In genomic region chr3:188214442-188214841, GRCh38 we compare ENCODE assay signal across 11 cellular contexts.
A peak's percentile ranks its signal among the peaks of the same experiment; 100 is the strongest.
DNase-seq lines count a peak whose midpoint lies in the region; ATAC-seq lines count a peak whose summit lies in the region.
"Had no signal": no experiment of that assay in that cellular context is flagged by ENCODE, and none has a peak within 500 bp of the region (broad histone marks: within the 10 kb centered on the region; RNA-seq: fewer than 3 reads in every experiment).

No MANE protein-coding gene starts in this region.

- H3K9ac ChIP-seq in BLaER1 treated with 17β-estradiol and CSF1 and Interleukin-3, amounts not matched to agents 10 nM and 100 nM, result peak overlapping the region in 3 of 11 experiments; percentile 19 to 43 (median 33); a peak in 5 of 22 replicates
- H3K9ac ChIP-seq in duodenal mucosa (ENCODE audit: low read depth in 1 of 2, low read length in 2 of 2), result no peak overlapping the region
- H3K9ac ChIP-seq: KMS-11 had no signal

- POLR2A ChIA-PET in naive thymus-derived CD4-positive, alpha-beta T cell (lab: Charles Lee), result no interaction called here

- peaks cover 50 to 74% (median 57%) of the 10 kb centered on the region in 10 experiments for H3K4me1 ChIP-seq in BLaER1 treated with 17β-estradiol and CSF1 and Interleukin-3, amounts not matched to agents 10 nM and 100 nM
- peaks cover 56 to 61% of the 10 kb centered on the region in 2 donors for H3K4me1 ChIP-seq in duodenal mucosa (ENCODE audit: control insufficient read depth in 1 of 2, insufficient read depth in 2 of 2, low read length in 2 of 2)
- H3K4me1 ChIP-seq in naive thymus-derived CD4-positive, alpha-beta T cell (ENCODE audit: control insufficient read depth in 2 of 2, insufficient read depth in 2 of 2, low read length in 2 of 2), result no peaks in the 10 kb centered on the region

- ATAC-seq in naive thymus-derived CD4-positive, alpha-beta T cell, result peak; percentile 72
- ATAC-seq in HG02840 (IDR thresholded peaks at IDR 0.05; ENCODE audit: low FRiP score, unreplicated experiment) (no peak), HG02588 (IDR thresholded peaks at IDR 0.05; ENCODE audit: unreplicated experiment) (no peak), GM21786 (IDR thresholded peaks at IDR 0.05; ENCODE audit: unreplicated experiment) (no peak)
- ATAC-seq: Panc1 had no signal

- no peaks in the 10 kb centered on the region for H3K27me3 ChIP-seq in BLaER1 treated with 17β-estradiol and CSF1 and Interleukin-3, amounts not matched to agents 10 nM and 100 nM
- no peaks in the 10 kb centered on the region for H3K27me3 ChIP-seq in duodenal mucosa (ENCODE audit: control insufficient read depth in 1 of 2, insufficient read depth in 2 of 2, low read length in 2 of 2)
- H3K27me3 ChIP-seq in naive thymus-derived CD4-positive, alpha-beta T cell (ENCODE audit: control insufficient read depth in 2 of 2, insufficient read depth in 2 of 2, low read length in 2 of 2), result no peaks in the 10 kb centered on the region

- no peak overlapping the region for H3K4me3 ChIP-seq in BLaER1 treated with 17β-estradiol and CSF1 and Interleukin-3, amounts not matched to agents 10 nM and 100 nM
- H3K4me3 ChIP-seq in duodenal mucosa (ENCODE audit: low read depth in 1 of 2, low read length in 2 of 2), result no peak overlapping the region
- H3K4me3 ChIP-seq in naive thymus-derived CD4-positive, alpha-beta T cell (ENCODE audit: low read length), result no peak overlapping the region

- no peak overlapping the region for H3K4me3 Mint-ChIP-seq in naive thymus-derived CD4-positive, alpha-beta T cell

- H3K4me1 Mint-ChIP-seq in naive thymus-derived CD4-positive, alpha-beta T cell, result peaks cover 16 to 40% (median 31%) of the 10 kb centered on the region in 7 donors

- intact Hi-C loops in naive thymus-derived CD4-positive, alpha-beta T cell (cut with micrococcal nuclease), result no loop called here

- peak overlapping the region; percentile 27 to 78 (median 55) for H3K4me2 ChIP-seq in BLaER1 treated with 17β-estradiol and CSF1 and Interleukin-3, amounts not matched to agents 10 nM and 100 nM
- H3K4me2 ChIP-seq: KMS-11 had no signal

- peak; percentile 66 for DNase-seq in NAMALWA (ENCODE audit: low spot score)
- DNase-seq in naive thymus-derived CD4-positive, alpha-beta T cell, result no peak
- DNase-seq in effector CD8-positive, alpha-beta T cell (lab: John Stamatoyannopoulos, UW), result no peak
- DNase-seq: activated CD8-positive, alpha-beta memory T cell treated with anti-CD3 and anti-CD28 coated beads for 24 hours had no signal

- H3K9me3 ChIP-seq in BLaER1 treated with 17β-estradiol and CSF1 and Interleukin-3, amounts not matched to agents 10 nM and 100 nM (replicated peaks in 1 of 11), result peaks cover 0 to 2% (median 0%) of the 10 kb centered on the region in 11 experiments; a peak in 1 of 22 replicates
- H3K9me3 ChIP-seq in duodenal mucosa (ENCODE audit: control insufficient read depth in 1 of 2, low read length in 2 of 2), result no peaks in the 10 kb centered on the region
- no peaks in the 10 kb centered on the region for H3K9me3 ChIP-seq in naive thymus-derived CD4-positive, alpha-beta T cell (ENCODE audit: control insufficient read depth in 2 of 3, low read length in 3 of 3)

- peak overlapping the region in 1 of 9 donors; percentile 49 for H3K27ac Mint-ChIP-seq in naive thymus-derived CD4-positive, alpha-beta T cell

- peaks cover 3 to 51% (median 26%) of the 10 kb centered on the region in 5 donors for H3K36me3 Mint-ChIP-seq in naive thymus-derived CD4-positive, alpha-beta T cell

- H3K9me3 Mint-ChIP-seq in naive thymus-derived CD4-positive, alpha-beta T cell, result no peaks in the 10 kb centered on the region

- no peaks in the 10 kb centered on the region for H3K27me3 Mint-ChIP-seq in naive thymus-derived CD4-positive, alpha-beta T cell

- peaks cover 3 to 29% (median 14%) of the 10 kb centered on the region in 11 experiments; a peak in 16 of 22 replicates for H3K36me3 ChIP-seq in BLaER1 treated with 17β-estradiol and CSF1 and Interleukin-3, amounts not matched to agents 10 nM and 100 nM
- H3K36me3 ChIP-seq in duodenal mucosa (ENCODE audit: control insufficient read depth in 1 of 2, insufficient read depth in 2 of 2, low read length in 2 of 2), result peaks cover 2 to 7% of the 10 kb centered on the region in 2 donors
- peaks cover 0 to 4% (median 0%) of the 10 kb centered on the region in 3 experiments for H3K36me3 ChIP-seq in naive thymus-derived CD4-positive, alpha-beta T cell (ENCODE audit: control insufficient read depth in 2 of 3, insufficient read depth in 3 of 3, low read length in 3 of 3)

- peaks cover 0 to 47% (median 9%) of the 10 kb centered on the region in 11 experiments; a peak in 8 of 22 replicates for H4K20me1 ChIP-seq in BLaER1 treated with 17β-estradiol and CSF1 and Interleukin-3, amounts not matched to agents 10 nM and 100 nM

- H3K27ac ChIP-seq in BLaER1 treated with 17β-estradiol and CSF1 and Interleukin-3, amounts not matched to agents 10 nM and 100 nM, result peak overlapping the region in 10 of 11 experiments; percentile 2 to 71 (median 36); a peak in 16 of 22 replicates
- peak overlapping the region; percentile 23 for H3K27ac ChIP-seq in duodenal mucosa (ENCODE audit: low read depth, low read length)
- no peak overlapping the region for H3K27ac ChIP-seq in naive thymus-derived CD4-positive, alpha-beta T cell (ENCODE audit: low read depth, low read length)
- H3K27ac ChIP-seq: KMS-11 had no signal

- CTCF ChIA-PET in naive thymus-derived CD4-positive, alpha-beta T cell (lab: Charles Lee), result no interaction called here
